Comparison of ENCODE assay signal across 18 cellular contexts in the genomic region with DNA sequence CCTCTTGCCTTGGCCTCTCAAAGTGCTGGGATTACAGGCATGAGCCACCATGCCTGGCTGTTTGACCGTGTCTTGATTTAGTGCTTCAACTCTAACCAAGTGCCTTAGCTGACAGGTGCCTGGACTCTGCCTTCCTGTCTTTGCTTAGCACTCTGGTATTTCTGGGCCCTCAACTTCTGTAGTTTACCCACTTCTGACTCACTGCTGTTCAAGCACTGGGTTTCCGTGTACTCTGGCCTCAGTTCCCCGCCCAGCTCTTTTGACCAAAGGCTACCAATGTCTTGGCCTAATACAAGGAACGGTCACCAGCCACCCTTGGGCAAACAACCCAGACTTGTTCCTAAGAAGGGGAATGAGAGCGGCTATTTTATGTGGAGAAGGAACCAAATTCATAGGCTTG. TPM values are rescaled to one million over a fixed set of nuclear protein-coding genes. Genes with fewer than 3 reads are reported as not detected.
A peak's percentile ranks its signal among the peaks of the same experiment; 100 is the strongest.
DNase-seq lines count a peak whose midpoint lies in the region; ATAC-seq and TF ChIP-seq lines count a peak whose summit lies in the region.
"Had no signal": no experiment of that assay in that cellular context is flagged by ENCODE, and none has a peak within 500 bp of the region (broad histone marks: within the 10 kb centered on the region; RNA-seq: fewer than 3 reads in every experiment).

No MANE protein-coding gene starts in this region.

- H3K27ac Mint-ChIP-seq in Caco-2 (ENCODE audit: unreplicated experiment), result peak overlapping the region; percentile 95
- H3K27ac Mint-ChIP-seq: activated CD4-positive, alpha-beta memory T cell treated with anti-CD3 and anti-CD28 coated beads, Interleukin-2, amount 10 ng/mL, durations not matched to agents 7 days and 5 days; activated naive CD8-positive, alpha-beta T cell treated with anti-CD3 and anti-CD28 coated beads for 36 hours; nephron had no signal

- H3K27me3 Mint-ChIP-seq in Caco-2 (ENCODE audit: insufficient read depth, unreplicated experiment), result no peaks in the 10 kb centered on the region
- H3K27me3 Mint-ChIP-seq: activated naive CD8-positive, alpha-beta T cell treated with anti-CD3 and anti-CD28 coated beads for 36 hours had no signal

- intact Hi-C loops in Caco-2 (cut with micrococcal nuclease; ENCODE audit: unreplicated experiment), result loop anchor here (1.0 to 2.0 kb wide), 2 partner anchors 22 to 35 kb away; a partner anchor contains a TSS

- H3K27me3 ChIP-seq in Caco-2 (replicated peaks; ENCODE audit: control insufficient read depth, insufficient read depth, low read length), result no peaks in the 10 kb centered on the region

- peak; percentile 89 to 94 for DNase-seq in Caco-2
- DNase-seq in LoVo (ENCODE audit: low spot score), result peak; percentile 88
- DNase-seq in epithelial cell of esophagus (ENCODE audit: low read depth), result peak; percentile 60
- DNase-seq in myocyte (ENCODE audit: low read depth), result peak; percentile 75
- no peak for DNase-seq in NCI-H446 treated with DMSO at 0.1 percent for 48 hours (lab: John Stamatoyannopoulos, UW)
- no peak for DNase-seq in activated CD4-positive, alpha-beta T cell treated with anti-CD3 and anti-CD28 coated beads for 48 hours
- DNase-seq: activated CD4-positive, alpha-beta memory T cell treated with anti-CD3 and anti-CD28 coated beads, Interleukin-2, amount 10 ng/mL, durations not matched to agents 7 days and 5 days; activated naive CD8-positive, alpha-beta T cell treated with anti-CD3 and anti-CD28 coated beads for 36 hours; activated T-cell treated with anti-CD3 and anti-CD28 coated beads, Interleukin-2, amount 50 U/mL, for 48 hours; effector memory CD8-positive, alpha-beta T cell; foreskin fibroblast; left ventricle myocardium superior; NCI-H187 treated with DMSO at 0.1 percent for 48 hours; NCI-H510A treated with DMSO at 0.1 percent for 48 hours; OCI-M1 had no signal

- peak overlapping the region; percentile 63 for H3K4me3 Mint-ChIP-seq in Caco-2 (ENCODE audit: unreplicated experiment)
- H3K4me3 Mint-ChIP-seq: activated CD4-positive, alpha-beta memory T cell treated with anti-CD3 and anti-CD28 coated beads, Interleukin-2, amount 10 ng/mL, durations not matched to agents 7 days and 5 days; activated naive CD8-positive, alpha-beta T cell treated with anti-CD3 and anti-CD28 coated beads for 36 hours; effector memory CD8-positive, alpha-beta T cell; nephron had no signal

- no peaks in the 10 kb centered on the region; the same call in 1 of the 2 replicates for H3K36me3 ChIP-seq in Caco-2 (ENCODE audit: control insufficient read depth, insufficient read depth, low read length)

- peaks cover 30% of the 10 kb centered on the region for H3K36me3 Mint-ChIP-seq in Caco-2 (ENCODE audit: insufficient read depth, unreplicated experiment)
- H3K36me3 Mint-ChIP-seq: activated naive CD8-positive, alpha-beta T cell treated with anti-CD3 and anti-CD28 coated beads for 36 hours had no signal

- H3K4me1 Mint-ChIP-seq in Caco-2 (ENCODE audit: low read depth, unreplicated experiment), result peaks cover 31% of the 10 kb centered on the region
- H3K4me1 Mint-ChIP-seq: activated CD4-positive, alpha-beta memory T cell treated with anti-CD3 and anti-CD28 coated beads, Interleukin-2, amount 10 ng/mL, durations not matched to agents 7 days and 5 days; activated naive CD8-positive, alpha-beta T cell treated with anti-CD3 and anti-CD28 coated beads for 36 hours had no signal

- TSS peak; percentile 16 for BruUV-seq in Caco-2 (replicated peaks; lab: Mats Ljungman, UMichigan)

- CTCF ChIA-PET in Caco-2 (lab: Charles Lee), result interaction anchor here (1.4 kb wide), 1 partner anchor 22 kb away, joined by 6 read pairs; no protein-coding TSS in a partner anchor

- no peaks in the 10 kb centered on the region for H3K9me3 ChIP-seq in Caco-2

- H3K4me3 ChIP-seq in Caco-2 (ENCODE audit: low read depth, low read length) (no peak overlapping the region), epithelial cell of esophagus (ENCODE audit: low read length) (no peak overlapping the region)

- ATAC-seq in GM18520 (IDR thresholded peaks at IDR 0.05; ENCODE audit: unreplicated experiment) (no peak), GM18873 (IDR thresholded peaks at IDR 0.05; ENCODE audit: low FRiP score, unreplicated experiment) (no peak)
- ATAC-seq: effector memory CD8-positive, alpha-beta T cell; left ventricle myocardium superior had no signal

- no peaks in the 10 kb centered on the region for H3K9me3 Mint-ChIP-seq in Caco-2 (ENCODE audit: unreplicated experiment)
- H3K9me3 Mint-ChIP-seq: activated CD4-positive, alpha-beta memory T cell treated with anti-CD3 and anti-CD28 coated beads, Interleukin-2, amount 10 ng/mL, durations not matched to agents 7 days and 5 days; activated naive CD8-positive, alpha-beta T cell treated with anti-CD3 and anti-CD28 coated beads for 36 hours; effector memory CD8-positive, alpha-beta T cell; nephron had no signal

- H3K4me1 ChIP-seq in Caco-2, result peaks cover 62% of the 10 kb centered on the region

- TF ChIP-seq CTCF in Caco-2 (IDR thresholded peaks at IDR 0.05; ENCODE audit: insufficient read depth in 1 of 2, low read depth in 1 of 2, low read length in 1 of 2, severe bottlenecking in 1 of 2, unreplicated experiment in 1 of 2) (no peak), epithelial cell of esophagus (IDR thresholded peaks at IDR 0.05; ENCODE audit: insufficient read depth, low read depth, low read length, missing control alignments) (no peak)

- POLR2A ChIA-PET in Caco-2 (lab: Charles Lee), result interaction anchor here (0.9 kb wide), 1 partner anchor 36 kb away, joined by 5 read pairs; a partner anchor contains a TSS

RNA-seq across cellular contexts. Expression of a gene that starts 35.7 kb away (rescaled TPM):
- total RNA-seq in Caco-2 (2022), result 27.2 and 29.5 TPM in 2 replicates
- 8.2 and 9.7 TPM in 2 replicates for total RNA-seq in myocyte
- polyA plus RNA-seq in myocyte (2012), result 3.5 TPM

Comparison
In these comparisons a context has a peak if more than half of its experiments do, and no peak if none do; other contexts are left out.
1. DNase-seq: peak in Caco-2 (2 of 2), LoVo (single experiment), epithelial cell of esophagus (single experiment) and myocyte (single experiment); none in NCI-H446 treated with DMSO at 0.1 percent for 48 hours (single experiment) and activated CD4-positive, alpha-beta T cell treated with anti-CD3 and anti-CD28 coated beads for 48 hours (single experiment).